In the genomic region with DNA sequence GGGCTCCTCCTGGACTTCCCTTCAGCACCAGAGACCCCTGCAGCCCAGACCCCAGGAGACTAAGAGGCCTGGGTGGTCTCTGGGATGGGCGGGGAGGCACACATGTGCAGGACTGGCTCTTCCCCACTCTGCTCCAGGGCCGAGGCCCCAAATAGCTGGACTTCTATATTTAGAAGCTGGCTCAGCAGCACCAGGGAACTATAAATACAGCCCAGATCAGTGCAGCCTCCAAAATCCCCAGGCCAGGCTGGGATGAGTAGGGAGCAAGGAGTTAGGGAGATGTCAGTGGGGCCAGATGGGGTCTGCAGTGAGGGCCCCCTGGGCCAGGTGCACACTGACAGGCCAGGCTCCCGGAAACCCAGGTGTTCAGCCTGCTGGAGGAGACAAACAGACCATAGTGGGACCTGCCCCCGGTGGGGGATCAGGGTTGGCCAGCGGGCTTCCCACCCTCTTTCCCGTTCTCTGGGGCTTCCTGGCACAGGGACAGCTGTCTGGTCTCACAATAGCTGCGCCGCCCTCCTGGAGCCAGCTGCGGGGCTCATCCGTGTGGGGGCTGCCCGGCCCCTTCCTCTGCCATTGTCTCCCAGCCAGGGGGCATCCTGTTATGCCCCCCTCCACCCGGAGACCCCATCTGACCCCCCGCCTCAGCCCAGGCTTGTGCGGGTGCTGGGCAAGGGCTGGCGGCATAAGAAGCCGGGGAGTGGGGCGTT, we compare ENCODE assay signal across 8 cellular contexts. TPM values are rescaled to one million over a fixed set of nuclear protein-coding genes. Genes with fewer than 3 reads are reported as not detected.
DNase-seq lines count a peak whose midpoint lies in the region; ATAC-seq, FAIRE-seq and TF ChIP-seq lines count a peak whose summit lies in the region.

No MANE protein-coding gene starts in this region.

- no peak for FAIRE-seq in A549 (lab: Jason Lieb, UNC)

- H3K9me3 ChIP-seq in A549 (no peaks in the 10 kb centered on the region), mucosa of rectum (ENCODE audit: control insufficient read depth in 2 of 2, low read length in 2 of 2) (no peaks in the 10 kb centered on the region)

- H3K4me1 ChIP-seq in A549 (peaks cover 4% of the 10 kb centered on the region), mucosa of rectum (ENCODE audit: control insufficient read depth in 2 of 2, insufficient read depth in 2 of 2, low read length in 2 of 2) (peaks cover 16 to 20% of the 10 kb centered on the region in 2 donors)

- H3K27ac Mint-ChIP-seq in dendritic cell treated with granulocyte-macrophage colony-stimulating factor and Interleukin-4, amounts not matched to agents 40 ng/mL and 50 ng/mL, for 4 days = peak overlapping the region; percentile 98

- H3K27ac ChIP-seq in A549 (no peak overlapping the region), mucosa of rectum (ENCODE audit: low read depth in 2 of 2, low read length in 2 of 2) (peak overlapping the region; percentile 78 to 86)

- peak overlapping the region in 1 of 2 donors; percentile 64 for H3K9ac ChIP-seq in mucosa of rectum (ENCODE audit: low read depth in 1 of 2, low read length in 2 of 2)

- DNase-seq in A549 (ENCODE audit: low read depth in 1 of 2, low spot score in 1 of 2) = no peak
- DNase-seq in NCI-H510A treated with DMSO at 0.1 percent for 48 hours (lab: John Stamatoyannopoulos, UW) = no peak
- no peak for DNase-seq in HT-29 (ENCODE audit: low spot score)

- H3K4me2 ChIP-seq in A549 = no peak overlapping the region

- CTCF ChIA-PET in A549 (lab: Yijun Ruan, JAX) = no interaction called here

- ATAC-seq in A549 = peak; percentile 50 to 60; a peak in 4 of 6 replicates
- ATAC-seq in HG03175 (IDR thresholded peaks at IDR 0.05; ENCODE audit: unreplicated experiment) = peak; percentile 16
- no peak for ATAC-seq in HG02763 (IDR thresholded peaks at IDR 0.05; ENCODE audit: unreplicated experiment)
- no peak for ATAC-seq in GM18519 (IDR thresholded peaks at IDR 0.05; ENCODE audit: low FRiP score, unreplicated experiment)

- TF ChIP-seq RAD21 in A549 (conservative IDR thresholded peaks at IDR 0.05 in 1 of 2, IDR thresholded peaks at IDR 0.05 in 1 of 2) = no peak

- H3K27me3 Mint-ChIP-seq in dendritic cell treated with granulocyte-macrophage colony-stimulating factor and Interleukin-4, amounts not matched to agents 40 ng/mL and 50 ng/mL, for 4 days = no peaks in the 10 kb centered on the region

- TF ChIP-seq EP300 in A549 (IDR thresholded peaks at IDR 0.05) = no peak

- no peak overlapping the region for H3K4me3 ChIP-seq in A549
- peak overlapping the region in 1 of 2 donors; percentile 5 for H3K4me3 ChIP-seq in mucosa of rectum (ENCODE audit: low read length in 2 of 2)

- H3K27me3 ChIP-seq in mucosa of rectum (ENCODE audit: control insufficient read depth in 2 of 2, insufficient read depth in 2 of 2, low read length in 2 of 2) = no peaks in the 10 kb centered on the region

- POLR2A ChIA-PET in A549 (lab: Yijun Ruan, JAX) = interaction anchor here (0.7 kb wide), 1 partner anchor 197 kb away, joined by 5 read pairs; no protein-coding TSS in a partner anchor

- TF ChIP-seq POLR2A in A549 (IDR thresholded peaks at IDR 0.05; ENCODE audit: low read length) = no peak

- H3K36me3 ChIP-seq in mucosa of rectum (ENCODE audit: control insufficient read depth in 2 of 2, insufficient read depth in 2 of 2, low read length in 2 of 2) = no peaks in the 10 kb centered on the region

- H3K36me3 Mint-ChIP-seq in dendritic cell treated with granulocyte-macrophage colony-stimulating factor and Interleukin-4, amounts not matched to agents 40 ng/mL and 50 ng/mL, for 4 days (ENCODE audit: low read depth) = no peaks in the 10 kb centered on the region

- WGBS in A549 (ENCODE audit: missing lambda C conversion rate) = 67% methylated on average over 5 of the region's 17 CpGs

- H3K4me1 Mint-ChIP-seq in dendritic cell treated with granulocyte-macrophage colony-stimulating factor and Interleukin-4, amounts not matched to agents 40 ng/mL and 50 ng/mL, for 4 days (ENCODE audit: low read depth) = peaks cover 80% of the 10 kb centered on the region

- intact Hi-C loops in dendritic cell treated with granulocyte-macrophage colony-stimulating factor and Interleukin-4, amounts not matched to agents 40 ng/mL and 50 ng/mL, for 4 days (cut with micrococcal nuclease) = no loop called here

- H3K9me3 Mint-ChIP-seq in dendritic cell treated with granulocyte-macrophage colony-stimulating factor and Interleukin-4, amounts not matched to agents 40 ng/mL and 50 ng/mL, for 4 days = no peaks in the 10 kb centered on the region

- no peak overlapping the region for H3K4me3 Mint-ChIP-seq in dendritic cell treated with granulocyte-macrophage colony-stimulating factor and Interleukin-4, amounts not matched to agents 40 ng/mL and 50 ng/mL, for 4 days

- TF ChIP-seq CTCF in A549 (IDR thresholded peaks at IDR 0.05) = no peak

TF ChIP-seq in A549, 52 proteins besides CTCF, POLR2A, EP300 and RAD21 (continues in another document):
- TF ChIP-seq SREBF2 (IDR thresholded peaks at IDR 0.05) (no peak), CHD2 (IDR thresholded peaks at IDR 0.05; ENCODE audit: low read length, partially characterized antibody) (no peak), SMC3 (IDR thresholded peaks at IDR 0.05) (no peak), NR3C1 (IDR thresholded peaks at IDR 0.05) (no peak), EHMT2 (IDR thresholded peaks at IDR 0.05; ENCODE audit: low read depth) (no peak), RNF2 (IDR thresholded peaks at IDR 0.05; ENCODE audit: borderline replicate concordance, low read depth) (no peak), MYC (IDR thresholded peaks at IDR 0.05; ENCODE audit: borderline replicate concordance, low read length) (no peak), ZSCAN20 (CRISPR knock-in tag; IDR thresholded peaks at IDR 0.05) (no peak), CHD4 (IDR thresholded peaks at IDR 0.05; ENCODE audit: borderline replicate concordance) (no peak), RARB (CRISPR knock-in tag; IDR thresholded peaks at IDR 0.05) (no peak), E2F6 (IDR thresholded peaks at IDR 0.05; ENCODE audit: borderline replicate concordance, low read depth) (no peak), HOXB5 (CRISPR knock-in tag; IDR thresholded peaks at IDR 0.05) (no peak), CBX2 (IDR thresholded peaks at IDR 0.05; ENCODE audit: borderline replicate concordance, low read depth) (no peak), GATA3 (IDR thresholded peaks at IDR 0.05; ENCODE audit: borderline replicate concordance) (no peak)
- TF ChIP-seq, protein P1, sequence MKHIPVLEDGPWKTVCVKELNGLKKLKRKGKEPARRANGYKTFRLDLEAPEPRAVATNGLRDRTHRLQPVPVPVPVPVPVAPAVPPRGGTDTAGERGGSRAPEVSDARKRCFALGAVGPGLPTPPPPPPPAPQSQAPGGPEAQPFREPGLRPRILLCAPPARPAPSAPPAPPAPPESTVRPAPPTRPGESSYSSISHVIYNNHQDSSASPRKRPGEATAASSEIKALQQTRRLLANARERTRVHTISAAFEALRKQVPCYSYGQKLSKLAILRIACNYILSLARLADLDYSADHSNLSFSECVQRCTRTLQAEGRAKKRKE (CRISPR knock-in tag; IDR thresholded peaks at IDR 0.05; ENCODE audit: low read depth) = no peak
- TF ChIP-seq, protein P2, sequence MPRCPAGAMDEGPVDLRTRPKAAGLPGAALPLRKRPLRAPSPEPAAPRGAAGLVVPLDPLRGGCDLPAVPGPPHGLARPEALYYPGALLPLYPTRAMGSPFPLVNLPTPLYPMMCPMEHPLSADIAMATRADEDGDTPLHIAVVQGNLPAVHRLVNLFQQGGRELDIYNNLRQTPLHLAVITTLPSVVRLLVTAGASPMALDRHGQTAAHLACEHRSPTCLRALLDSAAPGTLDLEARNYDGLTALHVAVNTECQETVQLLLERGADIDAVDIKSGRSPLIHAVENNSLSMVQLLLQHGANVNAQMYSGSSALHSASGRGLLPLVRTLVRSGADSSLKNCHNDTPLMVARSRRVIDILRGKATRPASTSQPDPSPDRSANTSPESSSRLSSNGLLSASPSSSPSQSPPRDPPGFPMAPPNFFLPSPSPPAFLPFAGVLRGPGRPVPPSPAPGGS (IDR thresholded peaks at IDR 0.05) = no peak

RNA-seq across cellular contexts. Expression of gene ADGRE5, which starts 5.5 kb away (rescaled TPM):
- polyA plus RNA-seq in A549 (2011; rRNA removed) (16.9 and 19.8 TPM in 2 replicates), A549 (2017; fragmentation: RNase III; extraction: RNeasy Plus Mini Kit Qiagen cat#74134 plus additional on column Dnase treatment) (32.8 to 34.1 TPM (median 33.1 TPM) in 3 replicates)
- polyA plus RNA-seq in A549 (2012; cell fraction: cytosol; rRNA removed) = 17.8 and 21.7 TPM in 2 replicates
- polyA plus RNA-seq in A549 (2012; cell fraction: nucleus; rRNA removed) = 86.3 and 101 TPM in 2 replicates
- 20.7 and 24.9 TPM in 2 replicates for polyA minus RNA-seq in A549 (2011; rRNA and poly(A)+ RNA removed)
- total RNA-seq in HT-29 (2014; rRNA removed; shearing (Covaris generic)) = 41.4 and 62.8 TPM in 2 replicates

RNA-seq across cellular contexts. Expression of gene DDX39A, which starts 43.4 kb away (rescaled TPM):
- polyA plus RNA-seq in A549 (2011; rRNA removed) (57.9 and 59.0 TPM in 2 replicates), A549 (2017; fragmentation: RNase III; extraction: RNeasy Plus Mini Kit Qiagen cat#74134 plus additional on column Dnase treatment) (110 to 118 TPM (median 112 TPM) in 3 replicates)
- 172 and 176 TPM in 2 replicates for polyA plus RNA-seq in A549 (2012; cell fraction: cytosol; rRNA removed)
- polyA plus RNA-seq in A549 (2012; cell fraction: nucleus; rRNA removed) = 636 and 678 TPM in 2 replicates
- polyA minus RNA-seq in A549 (2011; rRNA and poly(A)+ RNA removed) = 58.9 and 69.4 TPM in 2 replicates
- total RNA-seq in HT-29 (2014; rRNA removed; shearing (Covaris generic)) = 185 and 196 TPM in 2 replicates

RNA-seq across cellular contexts. Expression of gene PKN1, which starts 57.4 kb away (rescaled TPM):
- polyA plus RNA-seq in A549 (2011; rRNA removed) (26.5 and 33.4 TPM in 2 replicates), A549 (2017; fragmentation: RNase III; extraction: RNeasy Plus Mini Kit Qiagen cat#74134 plus additional on column Dnase treatment) (37.3 to 45.8 TPM (median 41.7 TPM) in 3 replicates)
- polyA plus RNA-seq in A549 (2012; cell fraction: cytosol; rRNA removed) = 52.0 and 53.8 TPM in 2 replicates
- 57.1 and 61.2 TPM in 2 replicates for polyA plus RNA-seq in A549 (2012; cell fraction: nucleus; rRNA removed)
- polyA minus RNA-seq in A549 (2011; rRNA and poly(A)+ RNA removed) = 82.9 and 96.8 TPM in 2 replicates
- 59.9 and 66.9 TPM in 2 replicates for total RNA-seq in HT-29 (2014; rRNA removed; shearing (Covaris generic))

Comparison
In these comparisons a context has a peak if more than half of its experiments do, and no peak if none do; other contexts are left out.
1. ATAC-seq: peak in A549 (2 of 2) and HG03175 (single experiment); none in HG02763 (single experiment) and GM18519 (single experiment).
2. H3K27ac ChIP-seq: peak in mucosa of rectum (2 of 2); none in A549 (0 of 2).